ENCODE assay signal across 8 cellular contexts in the genomic region with DNA sequence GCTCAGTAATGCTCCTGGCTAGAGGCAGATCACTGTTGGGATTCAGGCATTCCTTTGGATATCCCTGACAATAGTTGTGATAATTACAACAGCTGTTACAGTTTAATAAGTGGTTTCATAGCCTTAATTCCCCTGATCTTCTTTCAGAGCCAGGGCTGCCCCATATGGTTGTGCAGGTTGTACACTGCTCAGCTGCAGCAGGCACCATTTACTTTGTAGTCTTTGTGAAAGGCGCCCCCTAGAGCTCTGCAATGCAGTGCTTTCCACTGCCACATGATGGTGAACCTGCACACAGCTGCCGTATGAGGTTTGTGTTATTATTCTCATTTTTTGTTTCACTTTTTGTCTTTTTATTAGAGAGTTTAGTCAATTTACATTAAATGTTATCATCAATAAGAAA.
DNase-seq lines count a peak whose midpoint lies in the region; ATAC-seq, FAIRE-seq and TF ChIP-seq lines count a peak whose summit lies in the region.

No MANE protein-coding gene starts in this region.

- no peak for FAIRE-seq in frontal cortex (lab: Jason Lieb, UNC)

- no peak overlapping the region for H3K27ac ChIP-seq in C4-2B

- DNase-seq in NCI-H524 (lab: John Stamatoyannopoulos, UW) (peak; percentile 49 to 64), dermis microvascular lymphatic vessel endothelial cell (ENCODE audit: low read depth in 2 of 2) (peak; percentile 2 to 37), frontal cortex (ENCODE audit: low spot score in 2 of 2) (no peak), cortex of kidney (lab: John Stamatoyannopoulos, UW) (no peak)
- DNase-seq in stimulated activated CD8-positive, alpha-beta memory T cell treated with anti-CD3 and anti-CD28 coated beads, Interleukin-4, amount 100 ng/mL, for 48 hours: peak; percentile 23

- ATAC-seq in GM18868 (IDR thresholded peaks at IDR 0.05; ENCODE audit: unreplicated experiment): peak; percentile 97
- peak; percentile 77 for ATAC-seq in HG03039 (IDR thresholded peaks at IDR 0.05; ENCODE audit: unreplicated experiment)

- TF ChIP-seq CTCF in C4-2B (conservative IDR thresholded peaks at IDR 0.05): peak; percentile 70

Comparison
In these comparisons a context has a peak if more than half of its experiments do, and no peak if none do; other contexts are left out.
1. DNase-seq: peak in NCI-H524 (2 of 2), dermis microvascular lymphatic vessel endothelial cell (2 of 2) and stimulated activated CD8-positive, alpha-beta memory T cell treated with anti-CD3 and anti-CD28 coated beads, Interleukin-4, amount 100 ng/mL, for 48 hours (single experiment); none in frontal cortex (0 of 2) and cortex of kidney (single experiment).